Comparison of ENCODE assay signal across 34 cellular contexts in the genomic region with DNA sequence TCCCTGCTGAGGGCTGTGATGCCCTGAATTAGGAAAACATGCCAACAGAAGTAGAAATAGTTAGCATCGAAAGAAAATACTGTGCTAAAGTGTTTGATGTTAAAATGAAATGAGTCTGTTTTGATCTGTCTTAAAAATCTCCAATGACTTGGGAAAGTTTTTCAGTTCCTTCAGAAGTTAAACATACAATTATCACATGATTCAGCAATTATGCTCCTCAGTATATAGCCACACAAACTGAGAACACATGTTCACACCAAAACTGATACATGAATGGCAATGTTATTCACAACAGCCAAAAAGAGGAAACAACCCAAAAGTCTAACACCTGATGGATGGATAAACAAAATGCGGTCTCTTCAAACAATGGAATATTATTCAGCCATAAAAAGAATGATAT.
DNase-seq lines count a peak whose midpoint lies in the region; ATAC-seq, FAIRE-seq and TF ChIP-seq lines count a peak whose summit lies in the region.
"Had no signal": no experiment of that assay in that cellular context is flagged by ENCODE, and none has a peak within 500 bp of the region (broad histone marks: within the 10 kb centered on the region; RNA-seq: fewer than 3 reads in every experiment).

No MANE protein-coding gene starts in this region.

- no peak overlapping the region for H2AFZ ChIP-seq in HepG2 (ENCODE audit: low read length)

- H3K4me1 ChIP-seq in HepG2 (ENCODE audit: insufficient read depth, low read length) = no peaks in the 10 kb centered on the region
- no peaks in the 10 kb centered on the region for H3K4me1 ChIP-seq in right lobe of liver
- H3K4me1 ChIP-seq in foreskin keratinocyte = peaks cover 52% of the 10 kb centered on the region
- H3K4me1 ChIP-seq in suprapubic skin = peaks cover 70% of the 10 kb centered on the region
- H3K4me1 ChIP-seq: body of pancreas, uterus had no signal

- BruUV-seq in HepG2 (replicated peaks; lab: Mats Ljungman, UMichigan) = no TSS peak

- H3K27ac ChIP-seq in HepG2 (ENCODE audit: extremely low read length, insufficient read depth, low read length) (no peak overlapping the region), right lobe of liver (no peak overlapping the region), foreskin keratinocyte (peak overlapping the region; percentile 77), suprapubic skin (peak overlapping the region; percentile 27)
- H3K27ac ChIP-seq: adrenal gland, body of pancreas, gastroesophageal sphincter, pancreas, thoracic aorta, uterus had no signal

- H3K9me3 ChIP-seq in HepG2 (ENCODE audit: low read length) (no peaks in the 10 kb centered on the region), right lobe of liver (no peaks in the 10 kb centered on the region), suprapubic skin (no peaks in the 10 kb centered on the region)
- H3K9me3 ChIP-seq: adrenal gland, body of pancreas, gastroesophageal sphincter, pancreas, thoracic aorta, uterus had no signal

- H3K27me3 Mint-ChIP-seq in WTC11 (ENCODE audit: low read depth) = no peaks in the 10 kb centered on the region
- H3K27me3 Mint-ChIP-seq: CD4-positive, alpha-beta T cell had no signal

- no peak overlapping the region for H3K4me2 ChIP-seq in HepG2 (ENCODE audit: low read depth, low read length)

- H3K36me3 ChIP-seq in HepG2 (replicated peaks in 1 of 2; ENCODE audit: control insufficient read depth in 1 of 2, insufficient read depth in 2 of 2, low read length in 2 of 2) = no peaks in the 10 kb centered on the region
- H3K36me3 ChIP-seq in right lobe of liver = no peaks in the 10 kb centered on the region
- no peaks in the 10 kb centered on the region for H3K36me3 ChIP-seq in suprapubic skin
- H3K36me3 ChIP-seq: adrenal gland, gastroesophageal sphincter, pancreas, thoracic aorta, uterus had no signal

- no peak for FAIRE-seq in HepG2 (lab: Jason Lieb, UNC)
- FAIRE-seq: GM19239, pancreas, small intestine had no signal

- TF ChIP-seq POLR2A in HepG2 (IDR thresholded peaks at IDR 0.05; ENCODE audit: insufficient read depth in 1 of 2, low read depth in 2 of 2, low read length in 2 of 2) (no peak), right lobe of liver (IDR thresholded peaks at IDR 0.05) (no peak), suprapubic skin (IDR thresholded peaks at IDR 0.05) (no peak)

- TF ChIP-seq CTCF in HepG2 (CRISPR knock-in tag; IDR thresholded peaks at IDR 0.05) (no peak), right lobe of liver (IDR thresholded peaks at IDR 0.05) (no peak), WTC11 (IDR thresholded peaks at IDR 0.05) (no peak), foreskin keratinocyte (conservative IDR thresholded peaks at IDR 0.05) (no peak), suprapubic skin (IDR thresholded peaks at IDR 0.05) (no peak)

- H3K4me3 ChIP-seq in HepG2 (replicated peaks in 1 of 3; ENCODE audit: insufficient read depth in 1 of 3, low read depth in 2 of 3, low read length in 3 of 3) (no peak overlapping the region), right lobe of liver (no peak overlapping the region), suprapubic skin (no peak overlapping the region)
- H3K4me3 ChIP-seq: adrenal gland, body of pancreas, gastroesophageal sphincter, lung, pancreas, thoracic aorta, uterus had no signal

- ATAC-seq in HepG2 = no peak
- ATAC-seq in right lobe of liver = no peak
- ATAC-seq in WTC11 = no peak
- ATAC-seq in foreskin keratinocyte = no peak
- ATAC-seq in HG02759 (IDR thresholded peaks at IDR 0.05; ENCODE audit: unreplicated experiment) = no peak
- ATAC-seq: body of pancreas; gastroesophageal sphincter; pancreas; PC-3; stimulated activated naive CD8-positive, alpha-beta T cell treated with anti-CD3 and anti-CD28 coated beads, Interleukin-15, Interleukin-2, amounts not matched to agents 100 U/mL and 50 U/mL, for 24 hours had no signal

- H3K27me3 ChIP-seq in HepG2 (ENCODE audit: control insufficient read depth in 1 of 2, insufficient read depth in 2 of 2, low read length in 2 of 2) = no peaks in the 10 kb centered on the region
- no peaks in the 10 kb centered on the region for H3K27me3 ChIP-seq in right lobe of liver
- H3K27me3 ChIP-seq in foreskin keratinocyte = no peaks in the 10 kb centered on the region
- no peaks in the 10 kb centered on the region for H3K27me3 ChIP-seq in suprapubic skin
- H3K27me3 ChIP-seq: adrenal gland, body of pancreas, gastroesophageal sphincter, pancreas, uterus had no signal

- no peaks in the 10 kb centered on the region for H3K79me2 ChIP-seq in HepG2 (ENCODE audit: insufficient read depth, low read length)

- 0 out of 2 replicates have a peak, but pooled peaks cover 3% of the 10 kb centered on the region for H3K36me3 Mint-ChIP-seq in WTC11

- DNase-seq in HepG2 (ENCODE audit: low spot score) = no peak
- no peak for DNase-seq in right lobe of liver
- DNase-seq in WTC11 (ENCODE audit: low spot score) = no peak
- DNase-seq in foreskin keratinocyte = no peak
- no peak for DNase-seq in suprapubic skin (ENCODE audit: low spot score in 2 of 2)
- DNase-seq in HPDE6-E6E7 (ENCODE audit: extremely low spot score) = no peak
- no peak for DNase-seq in NCI-H146 (lab: John Stamatoyannopoulos, UW)
- DNase-seq: activated CD4-positive, alpha-beta memory T cell treated with anti-CD3 and anti-CD28 coated beads, Interleukin-2, amount 10 ng/mL, durations not matched to agents 7 days and 5 days; activated CD4-positive, alpha-beta T cell treated with anti-CD3 and anti-CD28 coated beads for 1 hour; activated CD8-positive, alpha-beta memory T cell treated with anti-CD3 and anti-CD28 coated beads, Interleukin-2, amount 50 U/mL, for 4 hours; activated naive CD4-positive, alpha-beta T cell treated with anti-CD3 and anti-CD28 coated beads for 36 hours; adrenal gland; body of pancreas; CD4-positive, alpha-beta T cell; cerebellar nuclear complex; H7; hippocampal formation; NCI-H2029; NCI-H526 treated with DMSO at 0.1 percent for 48 hours; NK-92 treated with Interleukin-12 subunit alpha and Interleukin-12 subunit beta, amount 100 ng/mL, for 24 hours; pancreas; PC-3; retina; Right ventricle myocardium superior; small intestine; stimulated activated naive CD8-positive, alpha-beta T cell treated with anti-CD3 and anti-CD28 coated beads, Interleukin-15, Interleukin-2, amounts not matched to agents 100 U/mL and 50 U/mL, for 24 hours; T-helper 2 cell; uterus had no signal

- H3K4me3 Mint-ChIP-seq in WTC11 = no peak overlapping the region
- H3K4me3 Mint-ChIP-seq: activated CD4-positive, alpha-beta memory T cell treated with anti-CD3 and anti-CD28 coated beads, Interleukin-2, amount 10 ng/mL, durations not matched to agents 7 days and 5 days; activated naive CD4-positive, alpha-beta T cell treated with anti-CD3 and anti-CD28 coated beads for 36 hours; activated T-helper 1 cell treated with anti-CD3 and anti-CD28 coated beads, Interleukin-12 subunit alpha, Interleukin-12 subunit beta, Interleukin-2, Interleukin-4 antibody, amounts not matched to agents 30 ng/mL and 10 ng/mL and 1 ng/mL, durations not matched to agents 14 hours and 24 hours and 36 hours; CD4-positive, alpha-beta T cell had no signal

- POLR2A ChIA-PET in HepG2 (lab: Yijun Ruan, JAX) = no interaction called here
- POLR2A ChIA-PET in WTC11 (lab: Charles Lee) = no interaction called here

- H3K9me3 Mint-ChIP-seq in WTC11 = no peaks in the 10 kb centered on the region
- H3K9me3 Mint-ChIP-seq: activated naive CD4-positive, alpha-beta T cell treated with anti-CD3 and anti-CD28 coated beads for 36 hours had no signal

- no peak for TF ChIP-seq EP300 in HepG2 (IDR thresholded peaks at IDR 0.05; ENCODE audit: low read depth in 2 of 2, low read length in 2 of 2)
- TF ChIP-seq EP300 in HepG2 (CRISPR knock-in tag; IDR thresholded peaks at IDR 0.05; ENCODE audit: borderline replicate concordance) = no peak
- no peak for TF ChIP-seq EP300 in suprapubic skin (IDR thresholded peaks at IDR 0.05)

- peaks cover 59% of the 10 kb centered on the region for H3K4me1 Mint-ChIP-seq in WTC11

- H3K9ac ChIP-seq in HepG2 (ENCODE audit: insufficient read depth, low read depth, low read length) = no peak overlapping the region

- H3K27ac Mint-ChIP-seq in WTC11 = peak overlapping the region; percentile 10; the same call in 1 of the 2 replicates
- H3K27ac Mint-ChIP-seq: activated CD4-positive, alpha-beta memory T cell treated with anti-CD3 and anti-CD28 coated beads, Interleukin-2, amount 10 ng/mL, durations not matched to agents 7 days and 5 days; activated naive CD4-positive, alpha-beta T cell treated with anti-CD3 and anti-CD28 coated beads for 36 hours; activated T-helper 1 cell treated with anti-CD3 and anti-CD28 coated beads, Interleukin-12 subunit alpha, Interleukin-12 subunit beta, Interleukin-2, Interleukin-4 antibody, amounts not matched to agents 30 ng/mL and 10 ng/mL and 1 ng/mL, durations not matched to agents 14 hours and 24 hours and 36 hours; CD4-positive, alpha-beta T cell had no signal

- no peaks in the 10 kb centered on the region for H4K20me1 ChIP-seq in HepG2 (ENCODE audit: insufficient read depth, low read length)

- intact Hi-C loops in HepG2 (cut with micrococcal nuclease; ENCODE audit: unreplicated experiment) = no loop called here
- intact Hi-C loops in right lobe of liver (cut with DNase I) = no loop called here

- TF ChIP-seq RAD21 in HepG2 (CRISPR knock-in tag; IDR thresholded peaks at IDR 0.05) = no peak

- WGBS in HepG2 (ENCODE audit: low lambda C conversion rate) = 100% methylated on average over 1 of the region's 2 CpGs
- 36% methylated on average over 2 of the region's 2 CpGs for WGBS in right lobe of liver (ENCODE audit: insufficient coverage, low coverage, low lambda C conversion rate, missing lambda C conversion rate)
- 38% methylated on average over 2 of the region's 2 CpGs for WGBS in suprapubic skin

- in situ Hi-C loops in HepG2 (cut with HindIII; ENCODE audit: extremely low pct_ligation_motif_present, low pct_unique_long_range_greater_than_20kb) = loop anchor here (10.0 kb wide), 1 partner anchor 144 kb away; no protein-coding TSS in a partner anchor

- CTCF ChIA-PET in HepG2 (lab: Yijun Ruan, JAX; ENCODE audit: low intra/inter-chr PET ratio, low total read pairs) (no interaction called here), WTC11 (lab: Charles Lee) (no interaction called here)

TF ChIP-seq in HepG2, 621 proteins besides CTCF, POLR2A, EP300 and RAD21 (continues in another document):
- TF ChIP-seq MAFK (conservative IDR thresholded peaks at IDR 0.05 in 1 of 2, IDR thresholded peaks at IDR 0.05 in 1 of 2; ENCODE audit: low read length in 2 of 2) = peak; percentile 51 to 58

TF ChIP-seq in WTC11, 78 proteins besides CTCF, POLR2A, EP300 and RAD21 (continues in another document):
- TF ChIP-seq GABPB1 (CRISPR knock-in tag; IDR thresholded peaks at IDR 0.05) = no peak

Comparison
In these comparisons a context has a peak if more than half of its experiments do, and no peak if none do; other contexts are left out.
1. H3K27ac ChIP-seq: peak in foreskin keratinocyte (single experiment) and suprapubic skin (single experiment); none in HepG2 (single experiment) and right lobe of liver (0 of 3).